Comparison of ENCODE assay signal across 18 cellular contexts in the genomic region with DNA sequence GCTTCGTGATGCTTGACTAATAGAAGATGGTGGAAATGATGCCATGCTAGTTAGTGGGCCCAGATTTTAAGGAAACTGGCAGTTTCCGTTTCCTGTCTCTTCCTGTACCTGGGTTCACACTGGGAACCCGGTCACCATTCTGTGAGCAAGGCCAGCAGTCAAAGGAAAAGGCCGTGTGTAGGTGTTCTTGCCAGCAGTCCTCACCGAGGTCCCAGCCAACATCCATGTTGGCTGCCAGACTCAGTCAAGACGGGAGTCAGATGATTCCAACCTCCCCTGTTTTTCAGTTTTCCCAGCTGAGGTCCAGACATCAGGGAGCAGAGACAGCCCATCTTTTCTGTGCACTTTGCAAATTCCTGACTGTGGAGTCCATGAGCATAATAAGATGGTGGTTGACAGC. TPM values are rescaled to one million over a fixed set of nuclear protein-coding genes. Genes with fewer than 3 reads are reported as not detected.
DNase-seq lines count a peak whose midpoint lies in the region; ATAC-seq and TF ChIP-seq lines count a peak whose summit lies in the region.
"Had no signal": no experiment of that assay in that cellular context is flagged by ENCODE, and none has a peak within 500 bp of the region (broad histone marks: within the 10 kb centered on the region; RNA-seq: fewer than 3 reads in every experiment).

No MANE protein-coding gene starts in this region.

- H2BK12ac ChIP-seq in mesenchymal stem cell (ENCODE audit: low read length in 2 of 2): no peak overlapping the region

- no peak overlapping the region for H4K8ac ChIP-seq in mesenchymal stem cell (ENCODE audit: low read length)

- TF ChIP-seq CTCF in RWPE1 (conservative IDR thresholded peaks at IDR 0.05; ENCODE audit: low read depth) (no peak), chondrocyte (IDR thresholded peaks at IDR 0.05) (no peak), neural crest cell (conservative IDR thresholded peaks at IDR 0.05) (no peak), OCI-LY7 (conservative IDR thresholded peaks at IDR 0.05; ENCODE audit: low read length) (no peak)

- intact Hi-C loops in activated CD4-positive, alpha-beta T cell treated with anti-CD3 and anti-CD28 coated beads for 36 hours (cut with DNase I, micrococcal nuclease): loop anchor here in 1 of 2 experiments (10.0 kb wide), 1 partner anchor 198 kb away; the partner anchor contains the start of gene LAMTOR4
- intact Hi-C loops in OCI-LY7 (cut with micrococcal nuclease; ENCODE audit: unreplicated experiment): loop anchor here (10.0 kb wide), 1 partner anchor 208 kb away; no protein-coding TSS in a partner anchor

- 100% methylated on average over 6 of the region's 6 CpGs for WGBS in mesenchymal stem cell

- H3K79me1 ChIP-seq in mesenchymal stem cell (replicated peaks; ENCODE audit: low read length, poor library complexity, severe bottlenecking): peaks cover 17% of the 10 kb centered on the region

- BruUV-seq in OCI-LY7 (replicated peaks; lab: Mats Ljungman, UMichigan): no TSS peak

- peaks cover 56% of the 10 kb centered on the region for H3K36me3 Mint-ChIP-seq in activated CD4-positive, alpha-beta T cell treated with anti-CD3 and anti-CD28 coated beads for 36 hours (ENCODE audit: low read depth)
- H3K36me3 Mint-ChIP-seq in chondrocyte (ENCODE audit: low read depth): peaks cover 18% of the 10 kb centered on the region
- H3K36me3 Mint-ChIP-seq in neural crest cell (ENCODE audit: low read depth): peaks cover 7% of the 10 kb centered on the region

- CTCF ChIA-PET in activated CD4-positive, alpha-beta T cell treated with anti-CD3 and anti-CD28 coated beads for 36 hours (lab: Charles Lee): interaction anchor here (0.6 kb wide), 1 partner anchor 1062 kb away, joined by 3 read pairs; no protein-coding TSS in a partner anchor
- CTCF ChIA-PET in RWPE1 (lab: Yijun Ruan, JAX) (interaction anchor here (0.6 kb wide), 1 partner anchor 20 kb away, joined by 3 read pairs; no protein-coding TSS in a partner anchor), OCI-LY7 (lab: Charles Lee; ENCODE audit: unreplicated experiment) (interaction anchor here (0.6 kb wide), 1 partner anchor 283 kb away, joined by 3 read pairs; no protein-coding TSS in a partner anchor)

- no peak overlapping the region for H4K91ac ChIP-seq in mesenchymal stem cell (ENCODE audit: low read length)

- H3K9ac ChIP-seq in mesenchymal stem cell (ENCODE audit: low read length): no peak overlapping the region
- H3K9ac ChIP-seq: parathyroid adenoma had no signal

- H3K18ac ChIP-seq in mesenchymal stem cell (ENCODE audit: low read depth in 1 of 2, low read length in 2 of 2): no peak overlapping the region

- H3K9me2 ChIP-seq in OCI-LY7 (ENCODE audit: insufficient read depth, low read length): no peaks in the 10 kb centered on the region

- peaks cover 37% of the 10 kb centered on the region; the same call in 1 of the 2 replicates for H3K79me2 ChIP-seq in OCI-LY7 (ENCODE audit: insufficient read depth, low read depth, low read length)

- DNase-seq in activated CD4-positive, alpha-beta T cell treated with anti-CD3 and anti-CD28 coated beads for 36 hours: no peak
- no peak for DNase-seq in activated CD4-positive, alpha-beta T cell treated with anti-CD3 and anti-CD28 coated beads, Interleukin-2, amount 50 U/mL, for 1 hour
- no peak for DNase-seq in RWPE1 (ENCODE audit: low spot score)
- DNase-seq in chondrocyte (ENCODE audit: low spot score): no peak
- DNase-seq in neural crest cell (ENCODE audit: low read depth, low spot score): no peak
- no peak for DNase-seq in mesenchymal stem cell
- DNase-seq in NCI-H2081 (lab: John Stamatoyannopoulos, UW): no peak
- no peak for DNase-seq in OCI-LY7 (ENCODE audit: low spot score)
- DNase-seq: activated gamma-delta T cell; brain microvascular endothelial cell; DND-41; effector memory CD4-positive, alpha-beta T cell; NCI-H1048; SW 1271; transverse colon had no signal

- POLR2A ChIA-PET in activated CD4-positive, alpha-beta T cell treated with anti-CD3 and anti-CD28 coated beads for 36 hours (lab: Charles Lee): no interaction called here
- POLR2A ChIA-PET in RWPE1 (lab: Yijun Ruan, JAX; ENCODE audit: low non-redundant PET): no interaction called here
- POLR2A ChIA-PET in OCI-LY7 (lab: Charles Lee): no interaction called here

- no peak overlapping the region for H2AFZ ChIP-seq in mesenchymal stem cell (ENCODE audit: low read depth, low read length)
- no peak overlapping the region for H2AFZ ChIP-seq in OCI-LY7 (ENCODE audit: low read length)
- H2AFZ ChIP-seq: parathyroid adenoma had no signal

- H3K27me3 ChIP-seq in mesenchymal stem cell (ENCODE audit: control insufficient read depth in 1 of 2, insufficient read depth in 1 of 2, low read length in 2 of 2): no peaks in the 10 kb centered on the region
- H3K27me3 ChIP-seq: brain microvascular endothelial cell, transverse colon had no signal

- H3K27ac ChIP-seq in RWPE1: 0 out of 2 replicates have a peak overlapping the region, but pooled peaks have one; percentile 33
- no peak overlapping the region for H3K27ac ChIP-seq in mesenchymal stem cell (ENCODE audit: low read length, poor library complexity, severe bottlenecking)
- no peak overlapping the region for H3K27ac ChIP-seq in OCI-LY7 (ENCODE audit: low read depth, low read length, poor library complexity, severe bottlenecking)
- H3K27ac ChIP-seq: brain microvascular endothelial cell, C4-2B, parathyroid adenoma had no signal

- H3K4me3 ChIP-seq in mesenchymal stem cell (ENCODE audit: insufficient read depth in 1 of 2, low read depth in 1 of 2, low read length in 2 of 2): no peak overlapping the region
- no peak overlapping the region for H3K4me3 ChIP-seq in OCI-LY7 (ENCODE audit: low read depth, low read length, poor library complexity, severe bottlenecking)
- H3K4me3 ChIP-seq: transverse colon had no signal

- no peak overlapping the region for H3K4me3 Mint-ChIP-seq in activated CD4-positive, alpha-beta T cell treated with anti-CD3 and anti-CD28 coated beads for 36 hours
- H3K4me3 Mint-ChIP-seq in chondrocyte (ENCODE audit: unreplicated experiment) (no peak overlapping the region), neural crest cell (no peak overlapping the region)

- no peaks in the 10 kb centered on the region for H3K9me3 Mint-ChIP-seq in activated CD4-positive, alpha-beta T cell treated with anti-CD3 and anti-CD28 coated beads for 36 hours (ENCODE audit: low read depth)
- H3K9me3 Mint-ChIP-seq in chondrocyte (ENCODE audit: low read depth): no peaks in the 10 kb centered on the region
- H3K9me3 Mint-ChIP-seq in neural crest cell: no peaks in the 10 kb centered on the region

- H3K14ac ChIP-seq in mesenchymal stem cell (ENCODE audit: low read length in 2 of 2): no peak overlapping the region

- H2AK5ac ChIP-seq in mesenchymal stem cell (ENCODE audit: low read length, severe bottlenecking): no peak overlapping the region

- no peak overlapping the region for H2BK5ac ChIP-seq in mesenchymal stem cell (ENCODE audit: low read depth, low read length, poor library complexity, severe bottlenecking)

- peaks cover 8% of the 10 kb centered on the region; the same call in 1 of the 2 replicates for H4K20me1 ChIP-seq in OCI-LY7 (ENCODE audit: insufficient read depth, low read length)

- H3K9me3 ChIP-seq in mesenchymal stem cell (ENCODE audit: control insufficient read depth, low read length) (no peaks in the 10 kb centered on the region), OCI-LY7 (ENCODE audit: low read length) (no peaks in the 10 kb centered on the region)
- H3K9me3 ChIP-seq: transverse colon had no signal

- H3K23ac ChIP-seq in mesenchymal stem cell (ENCODE audit: low read length in 2 of 2): no peak overlapping the region

- H3K4me1 Mint-ChIP-seq in activated CD4-positive, alpha-beta T cell treated with anti-CD3 and anti-CD28 coated beads for 36 hours: peaks cover 44% of the 10 kb centered on the region
- peaks cover 11% of the 10 kb centered on the region for H3K4me1 Mint-ChIP-seq in chondrocyte (ENCODE audit: low read depth)
- H3K4me1 Mint-ChIP-seq in neural crest cell: peaks cover 12% of the 10 kb centered on the region

- H3K4me2 ChIP-seq in mesenchymal stem cell (ENCODE audit: low read length, poor library complexity, severe bottlenecking): no peak overlapping the region
- H3K4me2 ChIP-seq in OCI-LY7 (ENCODE audit: low read length): no peak overlapping the region; the same call in 1 of the 2 replicates

- no peaks in the 10 kb centered on the region for H3K27me3 Mint-ChIP-seq in activated CD4-positive, alpha-beta T cell treated with anti-CD3 and anti-CD28 coated beads for 36 hours
- H3K27me3 Mint-ChIP-seq in chondrocyte (ENCODE audit: low read depth) (no peaks in the 10 kb centered on the region), neural crest cell (ENCODE audit: low read depth) (no peaks in the 10 kb centered on the region)

- H3K4me1 ChIP-seq in mesenchymal stem cell (ENCODE audit: control insufficient read depth, insufficient read depth, low read depth, low read length): peaks cover 8% of the 10 kb centered on the region
- H3K4me1 ChIP-seq in OCI-LY7 (ENCODE audit: insufficient read depth, low read length, poor library complexity, severe bottlenecking): peaks cover 49% of the 10 kb centered on the region

- no peak overlapping the region for H2BK120ac ChIP-seq in mesenchymal stem cell (ENCODE audit: low read depth, low read length)

- H2BK15ac ChIP-seq in mesenchymal stem cell (ENCODE audit: low read depth, poor library complexity, severe bottlenecking): no peak overlapping the region

- peak overlapping the region; percentile 59 for H3K27ac Mint-ChIP-seq in activated CD4-positive, alpha-beta T cell treated with anti-CD3 and anti-CD28 coated beads for 36 hours
- H3K27ac Mint-ChIP-seq in chondrocyte (ENCODE audit: unreplicated experiment): peak overlapping the region; percentile 51
- H3K27ac Mint-ChIP-seq in neural crest cell (ENCODE audit: unreplicated experiment): peak overlapping the region; percentile 71

- no peak for ATAC-seq in activated CD4-positive, alpha-beta T cell treated with anti-CD3 and anti-CD28 coated beads for 36 hours

- no peak overlapping the region for H3K4ac ChIP-seq in mesenchymal stem cell (ENCODE audit: low read depth in 1 of 2, low read length in 2 of 2)

- H3K36me3 ChIP-seq in mesenchymal stem cell (ENCODE audit: control insufficient read depth in 1 of 2, insufficient read depth in 2 of 2, low read depth in 1 of 2, low read length in 2 of 2) (peaks cover 28 to 45% of the 10 kb centered on the region in 2 experiments), OCI-LY7 (ENCODE audit: insufficient read depth, low read length) (peaks cover 68% of the 10 kb centered on the region)

RNA-seq across cellular contexts. Expression of gene PILRB, which starts 15.2 kb away (rescaled TPM):
- total RNA-seq in activated CD4-positive, alpha-beta T cell treated with anti-CD3 and anti-CD28 coated beads for 36 hours: 10 to 100 TPM; 30.5 to 37.5 TPM
- total RNA-seq in chondrocyte (19.1 to 32.2 TPM (median 20.3 TPM) in 3 replicates), neural crest cell (36.5 and 36.6 TPM in 2 replicates), OCI-LY7 (2022) (95.0 and 106 TPM in 2 replicates)
- polyA plus RNA-seq in mesenchymal stem cell (2013, experiment 1 of 2): 9.7 TPM
- 8.9 TPM for polyA plus RNA-seq in mesenchymal stem cell (2013, experiment 2 of 2)
- 90.2 and 102 TPM in 2 replicates for total RNA-seq in OCI-LY7 (2014; rRNA removed; shearing (Covaris generic))

RNA-seq across cellular contexts. Expression of gene PILRA, which starts 30.5 kb away (rescaled TPM):
- total RNA-seq in activated CD4-positive, alpha-beta T cell treated with anti-CD3 and anti-CD28 coated beads for 36 hours: under 1 TPM; 0.80 to 0.90 TPM
- total RNA-seq in chondrocyte: 0.60 to 0.92 TPM (median 0.62 TPM) in 3 replicates
- total RNA-seq in neural crest cell: 2.6 and 2.7 TPM in 2 replicates
- polyA plus RNA-seq in mesenchymal stem cell (2013, experiment 1 of 2): 1.1 TPM
- 1.0 TPM for polyA plus RNA-seq in mesenchymal stem cell (2013, experiment 2 of 2)
- total RNA-seq in OCI-LY7 (2014; rRNA removed; shearing (Covaris generic)): 6.4 and 8.0 TPM in 2 replicates
- total RNA-seq in OCI-LY7 (2022): 13.5 and 16.0 TPM in 2 replicates

RNA-seq across cellular contexts. Expression of gene SPDYE3, which starts 35.3 kb away (rescaled TPM):
- total RNA-seq in activated CD4-positive, alpha-beta T cell treated with anti-CD3 and anti-CD28 coated beads for 36 hours: not detected
- not detected in 3 replicates for total RNA-seq in chondrocyte
- total RNA-seq in neural crest cell: not detected in 2 replicates
- polyA plus RNA-seq in mesenchymal stem cell (2013, experiment 1 of 2): not detected
- not detected for polyA plus RNA-seq in mesenchymal stem cell (2013, experiment 2 of 2)
- total RNA-seq in OCI-LY7 (2014; rRNA removed; shearing (Covaris generic)): not detected in 2 replicates
- not detected in 2 replicates for total RNA-seq in OCI-LY7 (2022)
- total RNA-seq: mucosa of gallbladder, transverse colon had no signal
